10 cellular contexts compared by ENCODE assay signal in the genomic region with DNA sequence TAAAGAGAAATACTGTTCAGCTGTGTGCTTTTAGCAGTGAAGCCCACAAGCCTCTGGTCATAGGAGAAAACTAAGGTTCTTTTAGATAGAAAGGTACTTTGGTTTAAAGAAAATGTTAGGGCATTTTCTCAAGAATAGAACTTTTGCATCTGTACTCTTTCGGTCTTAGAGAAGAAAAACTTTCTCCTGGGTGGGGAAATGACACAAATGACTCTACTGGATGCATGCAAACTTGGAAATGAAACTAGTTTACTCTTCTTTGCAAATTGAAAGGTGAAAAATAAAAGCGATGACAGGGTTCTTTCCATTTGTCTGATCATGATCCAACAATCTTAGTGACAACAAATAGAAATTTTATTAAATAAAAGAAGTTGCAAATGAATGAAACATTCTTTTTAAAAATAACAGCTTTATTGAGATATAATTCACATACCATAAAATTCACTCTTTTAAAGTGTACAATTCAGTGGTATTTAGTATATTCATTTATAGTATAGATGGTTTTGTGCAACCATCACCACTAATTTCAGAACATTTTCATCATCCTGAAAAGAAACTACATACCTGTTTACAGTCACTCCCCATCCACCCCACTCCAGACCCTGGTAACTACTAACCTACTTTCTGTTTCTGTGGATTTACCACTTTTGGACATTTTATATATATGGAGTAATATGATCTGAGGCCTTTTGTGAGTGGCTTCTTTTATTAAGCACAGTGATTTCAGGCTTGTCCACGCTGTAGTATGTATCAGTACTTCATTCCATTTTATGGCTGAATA. TPM values are rescaled to one million over a fixed set of nuclear protein-coding genes. Genes with fewer than 3 reads are reported as not detected.
DNase-seq lines count a peak whose midpoint lies in the region; ATAC-seq, FAIRE-seq and TF ChIP-seq lines count a peak whose summit lies in the region.
"Had no signal": no experiment of that assay in that cellular context is flagged by ENCODE, and none has a peak within 500 bp of the region (broad histone marks: within the 10 kb centered on the region; RNA-seq: fewer than 3 reads in every experiment).

No MANE protein-coding gene starts in this region.

- H3K9me3 ChIP-seq in BLaER1, result no peaks in the 10 kb centered on the region
- no peaks in the 10 kb centered on the region for H3K9me3 ChIP-seq in endothelial cell of umbilical vein (replicated peaks; ENCODE audit: control insufficient read depth, insufficient read depth, low read length)

- no peaks in the 10 kb centered on the region for H3K9me1 ChIP-seq in endothelial cell of umbilical vein (replicated peaks; ENCODE audit: control insufficient read depth, extremely low read depth, insufficient read depth, low read length)

- peaks cover 26% of the 10 kb centered on the region for H3K4me1 ChIP-seq in BLaER1
- peaks cover 22% of the 10 kb centered on the region for H3K4me1 ChIP-seq in endothelial cell of umbilical vein (ENCODE audit: control insufficient read depth, extremely low read depth, insufficient read depth, low read length)

- peaks cover 55% of the 10 kb centered on the region for H3K79me2 ChIP-seq in endothelial cell of umbilical vein (ENCODE audit: control insufficient read depth, insufficient read depth, low read length)

- H3K36me3 ChIP-seq in BLaER1, result no peaks in the 10 kb centered on the region
- H3K36me3 ChIP-seq in endothelial cell of umbilical vein (ENCODE audit: control insufficient read depth in 2 of 2, extremely low read depth in 1 of 2, insufficient read depth in 2 of 2, low read length in 2 of 2), result no peaks in the 10 kb centered on the region

- no peak for ATAC-seq in GM18907 (IDR thresholded peaks at IDR 0.05; ENCODE audit: unreplicated experiment)

- no TSS peak for BruUV-seq in endothelial cell of umbilical vein (replicated peaks; lab: Mats Ljungman, UMichigan)

- no peaks in the 10 kb centered on the region for H3K27me3 ChIP-seq in BLaER1
- H3K27me3 ChIP-seq in endothelial cell of umbilical vein (ENCODE audit: control insufficient read depth in 2 of 2, insufficient read depth in 2 of 2, low read length in 2 of 2), result no peaks in the 10 kb centered on the region

- H4K20me1 ChIP-seq in BLaER1 (peaks cover 29% of the 10 kb centered on the region; the same call in 1 of the 2 replicates), endothelial cell of umbilical vein (replicated peaks; ENCODE audit: control insufficient read depth, extremely low read depth, insufficient read depth, low read length) (no peaks in the 10 kb centered on the region)

- CTCF ChIA-PET in endothelial cell of umbilical vein (lab: Charles Lee), result interaction anchor here (1.5 kb wide), 1 partner anchor 50 kb away, joined by 6 read pairs; no protein-coding TSS in a partner anchor

- H3K27ac ChIP-seq in BLaER1 (no peak overlapping the region), endothelial cell of umbilical vein (ENCODE audit: insufficient read depth, low read depth, low read length) (peak overlapping the region; percentile 97)
- H3K27ac ChIP-seq: VCaP had no signal

- no peak for TF ChIP-seq POLR2A in endothelial cell of umbilical vein (IDR thresholded peaks at IDR 0.05; ENCODE audit: low read depth, low read length)

- dilution Hi-C loops in endothelial cell of umbilical vein (cut with MboI; ENCODE audit: extremely low pct_ligation_motif_present, low sequenced_read_pairs), result no loop called here

- H3K4me3 ChIP-seq in BLaER1 (no peak overlapping the region), GM12865 (ENCODE audit: low read depth, low read length) (peak overlapping the region; percentile 85), endothelial cell of umbilical vein (replicated peaks in 1 of 3; ENCODE audit: insufficient read depth in 1 of 3, low read depth in 1 of 3, low read length in 3 of 3) (peak overlapping the region in 1 of 3 experiments; percentile 80)

- peak; percentile 76 for FAIRE-seq in endothelial cell of umbilical vein (lab: Jason Lieb, UNC)

- H2AFZ ChIP-seq in endothelial cell of umbilical vein (ENCODE audit: low read depth, low read length), result no peak overlapping the region

- H3K9ac ChIP-seq in BLaER1, result no peak overlapping the region
- peak overlapping the region; percentile 99 for H3K9ac ChIP-seq in endothelial cell of umbilical vein (replicated peaks; ENCODE audit: extremely low read depth, insufficient read depth, low read length)

- peak; percentile 70 for DNase-seq in GM12865 (ENCODE audit: low read depth)
- DNase-seq in RPMI8226, result peak; percentile 18
- DNase-seq in endothelial cell of umbilical vein (ENCODE audit: low read depth, low spot score), result no peak
- no peak for DNase-seq in SKM-1 treated with dmso at 0.1 percent for 144 hours (lab: John Stamatoyannopoulos, UW; ENCODE audit: unreplicated experiment)
- DNase-seq in epidermal melanocyte (ENCODE audit: insufficient read length, low spot score), result no peak
- no peak for DNase-seq in NCI-H82 (lab: John Stamatoyannopoulos, UW)
- DNase-seq: foreskin fibroblast had no signal

- POLR2A ChIA-PET in endothelial cell of umbilical vein (lab: Charles Lee), result no interaction called here

- intact Hi-C loops in endothelial cell of umbilical vein (cut with micrococcal nuclease), result no loop called here

- TF ChIP-seq CTCF in GM12865 (IDR thresholded peaks at IDR 0.05; ENCODE audit: insufficient read depth, low read depth, low read length, missing control alignments) (no peak), endothelial cell of umbilical vein (IDR thresholded peaks at IDR 0.05; ENCODE audit: extremely low read depth in 1 of 2, insufficient read depth in 1 of 2, low read depth in 1 of 2, low read length in 2 of 2) (no peak)

- peak overlapping the region; percentile 92 for H3K4me2 ChIP-seq in BLaER1
- H3K4me2 ChIP-seq in endothelial cell of umbilical vein (ENCODE audit: insufficient read depth, low read length), result peak overlapping the region; percentile 92

TF ChIP-seq in endothelial cell of umbilical vein, 7 proteins besides CTCF, POLR2A, EP300 and RAD21:
- TF ChIP-seq POLR2AphosphoS5 (IDR thresholded peaks at IDR 0.05; ENCODE audit: insufficient read depth, low read depth, low read length) (no peak), FOS (IDR thresholded peaks at IDR 0.05; ENCODE audit: borderline replicate concordance, insufficient read depth, low read length) (no peak), MYC (IDR thresholded peaks at IDR 0.05; ENCODE audit: low read depth, low read length) (no peak), EZH2 (IDR thresholded peaks at IDR 0.05; ENCODE audit: borderline replicate concordance, low read depth, low read length, severe bottlenecking) (no peak), GATA2 (IDR thresholded peaks at IDR 0.05; ENCODE audit: insufficient read depth, insufficient read length, low read depth, low read length) (no peak), JUN (IDR thresholded peaks at IDR 0.05; ENCODE audit: borderline replicate concordance, insufficient read depth, insufficient read length, low read depth) (no peak)
- TF ChIP-seq, protein P1, sequence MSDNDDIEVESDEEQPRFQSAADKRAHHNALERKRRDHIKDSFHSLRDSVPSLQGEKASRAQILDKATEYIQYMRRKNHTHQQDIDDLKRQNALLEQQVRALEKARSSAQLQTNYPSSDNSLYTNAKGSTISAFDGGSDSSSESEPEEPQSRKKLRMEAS (IDR thresholded peaks at IDR 0.05; ENCODE audit: insufficient read depth, insufficient read length), result no peak

RNA-seq across cellular contexts. Expression of gene TMEM217, which starts 2.3 kb away (rescaled TPM):
- 6.5 and 6.8 TPM in 2 replicates for total RNA-seq in endothelial cell of umbilical vein
- polyA plus RNA-seq in endothelial cell of umbilical vein, result 15.8 and 27.5 TPM in 2 replicates
- polyA plus RNA-seq in endothelial cell of umbilical vein (2011; cell fraction: cytosol; rRNA removed), result 9.8 and 12.2 TPM in 2 replicates
- polyA plus RNA-seq in endothelial cell of umbilical vein (2011; cell fraction: nucleus; rRNA removed), result 20.8 and 21.2 TPM in 2 replicates
- polyA plus RNA-seq in endothelial cell of umbilical vein (2012), result 15.0 and 16.8 TPM in 2 replicates
- 23.3 and 25.7 TPM in 2 replicates for polyA minus RNA-seq in endothelial cell of umbilical vein
- polyA minus RNA-seq in endothelial cell of umbilical vein (2011; cell fraction: cytosol; rRNA and poly(A)+ RNA removed), result not detected
- polyA minus RNA-seq in endothelial cell of umbilical vein (2011; cell fraction: nucleus; rRNA and poly(A)+ RNA removed), result 25.1 and 32.5 TPM in 2 replicates

RNA-seq across cellular contexts. Expression of gene TBC1D22B, which starts 2.7 kb away (rescaled TPM):
- 12.7 and 13.6 TPM in 2 replicates for total RNA-seq in endothelial cell of umbilical vein
- 11.1 and 13.1 TPM in 2 replicates for polyA plus RNA-seq in endothelial cell of umbilical vein
- 10.5 and 10.7 TPM in 2 replicates for polyA plus RNA-seq in endothelial cell of umbilical vein (2011; cell fraction: cytosol; rRNA removed)
- 18.3 and 20.1 TPM in 2 replicates for polyA plus RNA-seq in endothelial cell of umbilical vein (2011; cell fraction: nucleus; rRNA removed)
- 12.7 and 13.0 TPM in 2 replicates for polyA plus RNA-seq in endothelial cell of umbilical vein (2012)
- 11.9 and 13.1 TPM in 2 replicates for polyA minus RNA-seq in endothelial cell of umbilical vein
- 3.8 TPM for polyA minus RNA-seq in endothelial cell of umbilical vein (2011; cell fraction: cytosol; rRNA and poly(A)+ RNA removed)
- 12.9 and 14.9 TPM in 2 replicates for polyA minus RNA-seq in endothelial cell of umbilical vein (2011; cell fraction: nucleus; rRNA and poly(A)+ RNA removed)

Comparison
In these comparisons a context has a peak if more than half of its experiments do, and no peak if none do; other contexts are left out.
1. DNase-seq: peak in GM12865 (single experiment) and RPMI8226 (single experiment); none in endothelial cell of umbilical vein (single experiment), SKM-1 treated with dmso at 0.1 percent for 144 hours (single experiment), epidermal melanocyte (single experiment) and NCI-H82 (single experiment).